In genomic region chr4:108030332-108030731, GRCh38 we compare ENCODE assay signal across 8 cellular contexts. TPM values are rescaled to one million over a fixed set of nuclear protein-coding genes. Genes with fewer than 3 reads are reported as not detected.
DNase-seq lines count a peak whose midpoint lies in the region; ATAC-seq and TF ChIP-seq lines count a peak whose summit lies in the region.

No MANE protein-coding gene starts in this region.

- H3K9me3 ChIP-seq in heart left ventricle = no peaks in the 10 kb centered on the region

- H3K4me3 ChIP-seq in heart left ventricle = no peak overlapping the region

- DNase-seq in CMK (ENCODE audit: low read depth) = peak; percentile 17
- DNase-seq in RPMI7951 (ENCODE audit: low read depth) = peak; percentile 59
- DNase-seq in activated effector memory CD4-positive, alpha-beta T cell treated with Interleukin-2 at 50 U/mL for 16 hours = peak; percentile 50
- DNase-seq in heart left ventricle = peak in 1 of 5 donors; percentile 36
- peak; percentile 52 to 56 for DNase-seq in stimulated activated CD4-positive, alpha-beta T cell treated with anti-CD3 and anti-CD28 coated beads, Interleukin-15, amount 100 ng/mL, for 48 hours (ENCODE audit: low read depth in 2 of 2)
- no peak for DNase-seq in RWPE1 (ENCODE audit: low spot score)

- POLR2A ChIA-PET in RWPE1 (lab: Yijun Ruan, JAX; ENCODE audit: low non-redundant PET) = no interaction called here

- TF ChIP-seq CTCF in heart left ventricle (IDR thresholded peaks at IDR 0.05) = peak in 9 of 12 donors; percentile 19 to 46 (median 34)
- TF ChIP-seq CTCF in RWPE1 (conservative IDR thresholded peaks at IDR 0.05; ENCODE audit: low read depth) = no peak

- ATAC-seq in GM19351 (IDR thresholded peaks at IDR 0.05; ENCODE audit: unreplicated experiment) = peak; percentile 98
- ATAC-seq in HG03378 (IDR thresholded peaks at IDR 0.05; ENCODE audit: unreplicated experiment) = peak; percentile 96
- peak; percentile 47 to 75 (median 60) for ATAC-seq in heart left ventricle

- peaks cover 0 to 93% (median 57%) of the 10 kb centered on the region in 9 donors for H3K36me3 ChIP-seq in heart left ventricle

- peaks cover 0 to 4% (median 0%) of the 10 kb centered on the region in 12 donors for H3K4me1 ChIP-seq in heart left ventricle

- CTCF ChIA-PET in RWPE1 (lab: Yijun Ruan, JAX) = interaction anchor here (0.6 to 1.1 kb wide), 2 partner anchors 104 to 541 kb away, joined by 3 to 4 read pairs; no protein-coding TSS in a partner anchor

- intact Hi-C loops in heart left ventricle (cut with DNase I) = loop anchor here in 1 of 10 donors (5.0 kb wide), 1 partner anchor 542 kb away; no protein-coding TSS in a partner anchor

- 80 to 88% (median 86%) methylated on average over 2 of the region's 2 CpGs for WGBS in heart left ventricle, 4 donors

- H3K27me3 ChIP-seq in heart left ventricle = no peaks in the 10 kb centered on the region

- no peak for TF ChIP-seq POLR2A in heart left ventricle (IDR thresholded peaks at IDR 0.05)

- H3K27ac ChIP-seq in heart left ventricle (no peak overlapping the region), RWPE1 (no peak overlapping the region)

RNA-seq across cellular contexts. Expression of gene HADH, which starts 40.6 kb away (rescaled TPM):
- total RNA-seq in RPMI7951 (2014; rRNA removed; shearing (Covaris generic)) = 15.1 and 16.7 TPM in 2 replicates
- total RNA-seq in heart left ventricle = 100 to 1,000 TPM; 138 to 382 (median 217) TPM
- 100 to 1,000 TPM in 1 of 2 donors, 10 to 100 TPM in 1; 60.6 to 147 TPM for polyA plus RNA-seq in heart left ventricle
